18 cellular contexts compared by ENCODE assay signal in genomic region chr14:104435147-104436046, GRCh38.
A peak's percentile ranks its signal among the peaks of the same experiment; 100 is the strongest.
DNase-seq lines count a peak whose midpoint lies in the region; ATAC-seq and TF ChIP-seq lines count a peak whose summit lies in the region.
"Had no signal": no experiment of that assay in that cellular context is flagged by ENCODE, and none has a peak within 500 bp of the region (broad histone marks: within the 10 kb centered on the region; RNA-seq: fewer than 3 reads in every experiment).

No MANE protein-coding gene starts in this region.

- TF ChIP-seq CTCF in Calu3 (IDR thresholded peaks at IDR 0.05; ENCODE audit: unreplicated experiment) (no peak), HEK293 (tag by site-specific recombination; IDR thresholded peaks at IDR 0.05) (no peak)

- no peak for ATAC-seq in left cardiac atrium
- no peak for ATAC-seq in GM21447 (IDR thresholded peaks at IDR 0.05; ENCODE audit: unreplicated experiment)
- no peak for ATAC-seq in GM18511 (IDR thresholded peaks at IDR 0.05; ENCODE audit: unreplicated experiment)
- ATAC-seq: stimulated activated memory B cell treated with anti-CD40 and anti-IgM and Interleukin-4, amounts not matched to agents 10 μg/mL and 1 μg/mL and 100 μg/mL, for 72 hours had no signal

- H3K36me3 ChIP-seq in HEK293 (ENCODE audit: control insufficient read depth in 2 of 2, insufficient read depth in 1 of 2, low read length in 2 of 2), result no peaks in the 10 kb centered on the region
- H3K36me3 ChIP-seq: brain microvascular endothelial cell had no signal

- H3K27ac Mint-ChIP-seq in Calu3 (ENCODE audit: unreplicated experiment), result no peak overlapping the region
- H3K27ac Mint-ChIP-seq: HFFc6; nephron progenitor cell; stimulated activated memory B cell treated with anti-CD40 and anti-IgM and Interleukin-4, amounts not matched to agents 10 μg/mL and 1 μg/mL and 100 μg/mL, for 72 hours had no signal

- no peak overlapping the region for H3K4me3 ChIP-seq in HEK293 (ENCODE audit: low read depth, low read length)
- H3K4me3 ChIP-seq: SK-N-MC had no signal

- BruUV-seq in Calu3 (replicated peaks; lab: Mats Ljungman, UMichigan), result no TSS peak

- H3K4me1 ChIP-seq in HEK293 (ENCODE audit: control insufficient read depth, insufficient read depth, low read length), result no peaks in the 10 kb centered on the region

- H3K27ac ChIP-seq in HEK293 (ENCODE audit: extremely low read depth, low read depth, low read length), result no peak overlapping the region
- H3K27ac ChIP-seq: brain microvascular endothelial cell, HL-60, SK-N-MC had no signal

- H3K27me3 Mint-ChIP-seq in Calu3 (ENCODE audit: unreplicated experiment), result peaks cover 11% of the 10 kb centered on the region

- H3K9me3 ChIP-seq in HEK293 (ENCODE audit: control insufficient read depth, insufficient read depth, low read depth, low read length), result no peaks in the 10 kb centered on the region

- intact Hi-C loops in Calu3 (cut with micrococcal nuclease; ENCODE audit: unreplicated experiment), result no loop called here
- intact Hi-C loops in left cardiac atrium (cut with DNase I), result no loop called here

- POLR2A ChIA-PET in HEK293 (lab: Yijun Ruan, JAX), result no interaction called here

- peaks cover 9% of the 10 kb centered on the region for H3K4me1 Mint-ChIP-seq in Calu3 (ENCODE audit: low read depth, unreplicated experiment)
- H3K4me1 Mint-ChIP-seq: stimulated activated memory B cell treated with anti-CD40 and anti-IgM and Interleukin-4, amounts not matched to agents 10 μg/mL and 1 μg/mL and 100 μg/mL, for 72 hours had no signal

- no peak for DNase-seq in Calu3
- DNase-seq in left cardiac atrium, result peak; percentile 17
- DNase-seq in retina, result peak; percentile 4
- no peak for DNase-seq in GM19240 (ENCODE audit: insufficient read length, low spot score)
- DNase-seq in GDM1 (lab: John Stamatoyannopoulos, UW), result no peak
- DNase-seq: activated gamma-delta T cell treated with Interleukin-2 at 50 U/mL for 16 hours; DMS53; effector CD8-positive, alpha-beta T cell; HFFc6; NCI-H1436; nephron progenitor cell had no signal

- H3K36me3 Mint-ChIP-seq in Calu3 (ENCODE audit: insufficient read depth, unreplicated experiment), result peaks cover 5% of the 10 kb centered on the region
- H3K36me3 Mint-ChIP-seq: stimulated activated memory B cell treated with anti-CD40 and anti-IgM and Interleukin-4, amounts not matched to agents 10 μg/mL and 1 μg/mL and 100 μg/mL, for 72 hours had no signal

- H3K4me3 Mint-ChIP-seq in Calu3 (ENCODE audit: low read depth, unreplicated experiment), result peak overlapping the region; percentile 37
- H3K4me3 Mint-ChIP-seq: HFFc6; nephron progenitor cell; stimulated activated memory B cell treated with anti-CD40 and anti-IgM and Interleukin-4, amounts not matched to agents 10 μg/mL and 1 μg/mL and 100 μg/mL, for 72 hours had no signal

- peaks cover 2% of the 10 kb centered on the region for H3K9me3 Mint-ChIP-seq in Calu3 (ENCODE audit: low read depth, unreplicated experiment)
- H3K9me3 Mint-ChIP-seq: stimulated activated memory B cell treated with anti-CD40 and anti-IgM and Interleukin-4, amounts not matched to agents 10 μg/mL and 1 μg/mL and 100 μg/mL, for 72 hours had no signal

- CTCF ChIA-PET in Calu3 (lab: Charles Lee) (no interaction called here), HEK293 (lab: Yijun Ruan, JAX) (no interaction called here)

TF ChIP-seq in HEK293, 187 proteins besides CTCF, POLR2A, EP300 and RAD21:
- TF ChIP-seq, protein P1, sequence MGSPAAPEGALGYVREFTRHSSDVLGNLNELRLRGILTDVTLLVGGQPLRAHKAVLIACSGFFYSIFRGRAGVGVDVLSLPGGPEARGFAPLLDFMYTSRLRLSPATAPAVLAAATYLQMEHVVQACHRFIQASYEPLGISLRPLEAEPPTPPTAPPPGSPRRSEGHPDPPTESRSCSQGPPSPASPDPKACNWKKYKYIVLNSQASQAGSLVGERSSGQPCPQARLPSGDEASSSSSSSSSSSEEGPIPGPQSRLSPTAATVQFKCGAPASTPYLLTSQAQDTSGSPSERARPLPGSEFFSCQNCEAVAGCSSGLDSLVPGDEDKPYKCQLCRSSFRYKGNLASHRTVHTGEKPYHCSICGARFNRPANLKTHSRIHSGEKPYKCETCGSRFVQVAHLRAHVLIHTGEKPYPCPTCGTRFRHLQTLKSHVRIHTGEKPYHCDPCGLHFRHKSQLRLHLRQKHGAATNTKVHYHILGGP (tag by site-specific recombination; IDR thresholded peaks at IDR 0.05), result no peak
- TF ChIP-seq HOXD13 (CRISPR knock-in tag; IDR thresholded peaks at IDR 0.05; ENCODE audit: borderline replicate concordance) (no peak), ZIC2 (tag by site-specific recombination; IDR thresholded peaks at IDR 0.05) (peak; percentile 83)
TF ChIP-seq in HEK293: peak in this region for 1.

Comparison
In these comparisons a context has a peak if more than half of its experiments do, and no peak if none do; other contexts are left out.
1. DNase-seq: peak in left cardiac atrium (single experiment) and retina (single experiment); none in Calu3 (single experiment), GM19240 (single experiment) and GDM1 (single experiment).